ENCODE assay signal across 20 cellular contexts in the genomic region with DNA sequence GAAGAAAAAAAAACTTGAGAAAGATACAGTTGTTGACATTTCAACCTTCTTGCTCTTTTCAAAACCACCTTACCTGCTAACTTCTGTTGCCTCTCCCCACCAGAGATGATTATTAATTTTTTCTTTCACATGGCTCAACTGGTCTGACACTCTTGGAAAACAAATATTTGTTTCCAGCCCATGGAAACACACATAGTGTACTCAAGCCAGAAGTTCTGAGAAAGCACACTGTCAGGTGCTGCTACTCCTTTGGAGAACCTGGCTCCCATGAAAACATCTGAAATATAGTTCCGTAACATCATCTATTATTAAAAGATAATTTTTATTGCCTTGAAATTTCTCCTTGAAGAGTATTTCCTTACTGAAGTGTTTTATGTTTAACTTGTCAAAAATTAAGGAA.
A peak's percentile ranks its signal among the peaks of the same experiment; 100 is the strongest.
DNase-seq lines count a peak whose midpoint lies in the region; ATAC-seq, FAIRE-seq and TF ChIP-seq lines count a peak whose summit lies in the region.
"Had no signal": no experiment of that assay in that cellular context is flagged by ENCODE, and none has a peak within 500 bp of the region (broad histone marks: within the 10 kb centered on the region; RNA-seq: fewer than 3 reads in every experiment).

No MANE protein-coding gene starts in this region.

- H3K27ac ChIP-seq in A549 (0 out of 6 replicates have a peak overlapping the region, but pooled peaks of 1 of the 2 experiments have one; percentile 4), VCaP (peak overlapping the region; percentile 35)
- H3K27ac ChIP-seq in CD4-positive, alpha-beta T cell (ENCODE audit: low read depth, low read length): no peak overlapping the region

- TF ChIP-seq POLR2A in A549 (IDR thresholded peaks at IDR 0.05; ENCODE audit: low read length): no peak

- no peaks in the 10 kb centered on the region for H3K36me3 Mint-ChIP-seq in memory B cell
- no peaks in the 10 kb centered on the region for H3K36me3 Mint-ChIP-seq in CD4-positive, alpha-beta T cell (ENCODE audit: low read depth)
- H3K36me3 Mint-ChIP-seq: CD14-positive monocyte had no signal

- WGBS in A549 (ENCODE audit: missing lambda C conversion rate): 85% methylated on average over 1 of the region's 1 CpG

- H3K4me3 Mint-ChIP-seq in memory B cell: no peak overlapping the region
- no peak overlapping the region for H3K4me3 Mint-ChIP-seq in CD4-positive, alpha-beta T cell
- H3K4me3 Mint-ChIP-seq: CD14-positive monocyte had no signal

- ATAC-seq in A549 (no peak), memory B cell (ENCODE audit: low read depth) (no peak)
- ATAC-seq in CD4-positive, alpha-beta T cell (ENCODE audit: poor library complexity): no peak

- H3K27ac Mint-ChIP-seq in memory B cell: peak overlapping the region; percentile 66
- H3K27ac Mint-ChIP-seq in CD4-positive, alpha-beta T cell: no peak overlapping the region
- H3K27ac Mint-ChIP-seq: CD14-positive monocyte had no signal

- peaks cover 7% of the 10 kb centered on the region for H3K4me1 Mint-ChIP-seq in memory B cell
- H3K4me1 Mint-ChIP-seq in CD4-positive, alpha-beta T cell (ENCODE audit: low read depth): peaks cover 6% of the 10 kb centered on the region

- CTCF ChIA-PET in A549 (lab: Yijun Ruan, JAX): interaction anchor here (0.6 kb wide), 1 partner anchor 119 kb away, joined by 3 read pairs; no protein-coding TSS in a partner anchor
- CTCF ChIA-PET in HEK293T (lab: Yijun Ruan, JAX): no interaction called here
- CTCF ChIA-PET in CD4-positive, alpha-beta T cell (lab: Charles Lee): no interaction called here

- TF ChIP-seq RAD21 in A549 (conservative IDR thresholded peaks at IDR 0.05 in 1 of 2, IDR thresholded peaks at IDR 0.05 in 1 of 2): no peak

- no peaks in the 10 kb centered on the region for H3K9me3 ChIP-seq in A549
- H3K9me3 ChIP-seq in CD4-positive, alpha-beta T cell (ENCODE audit: control insufficient read depth, low read length): no peaks in the 10 kb centered on the region
- H3K9me3 ChIP-seq: BE2C, HAP-1, SK-N-SH had no signal

- intact Hi-C loops in CD4-positive, alpha-beta T cell (cut with DNase I, micrococcal nuclease): no loop called here

- 0 out of 3 replicates have a peak overlapping the region, but pooled peaks have one; percentile 4 for H3K4me2 ChIP-seq in A549
- H3K4me2 ChIP-seq: SK-N-SH had no signal

- TF ChIP-seq EP300 in A549 (IDR thresholded peaks at IDR 0.05): no peak

- POLR2A ChIA-PET in A549 (lab: Yijun Ruan, JAX): no interaction called here
- POLR2A ChIA-PET in HEK293T (lab: Yijun Ruan, JAX): no interaction called here
- POLR2A ChIA-PET in CD4-positive, alpha-beta T cell (lab: Charles Lee): no interaction called here

- peak; percentile 36 for FAIRE-seq in A549 (lab: Jason Lieb, UNC)

- H3K27me3 Mint-ChIP-seq in memory B cell: no peaks in the 10 kb centered on the region
- H3K27me3 Mint-ChIP-seq in CD4-positive, alpha-beta T cell: no peaks in the 10 kb centered on the region

- H3K9me3 Mint-ChIP-seq in memory B cell: no peaks in the 10 kb centered on the region
- no peaks in the 10 kb centered on the region for H3K9me3 Mint-ChIP-seq in CD4-positive, alpha-beta T cell
- H3K9me3 Mint-ChIP-seq: CD14-positive monocyte had no signal

- H3K4me3 ChIP-seq in A549: no peak overlapping the region
- H3K4me3 ChIP-seq: HAP-1 had no signal

- H3K27me3 ChIP-seq in CD4-positive, alpha-beta T cell (ENCODE audit: control insufficient read depth, insufficient read depth, low read length): no peaks in the 10 kb centered on the region
- H3K27me3 ChIP-seq: BE2C had no signal

- DNase-seq in A549 (ENCODE audit: low read depth in 1 of 2, low spot score in 1 of 2) (no peak), DMS53 (lab: John Stamatoyannopoulos, UW) (peak; percentile 87), memory B cell (ENCODE audit: low spot score in 2 of 2) (no peak), HEK293T (ENCODE audit: extremely low spot score) (no peak)
- no peak for DNase-seq in CD4-positive, alpha-beta T cell
- DNase-seq in activated T-cell treated with anti-CD3 and anti-CD28 coated beads, Interleukin-2, amount 50 U/mL, for 1 hour: no peak
- DNase-seq: BE2C, DMS153, GOT3, IMR-90, KG1, MM.1S, NCI-H2029, NCI-H446, NCI-H526 treated with DMSO at 0.1 percent for 48 hours, SK-N-SH, SW 1271 had no signal

- TF ChIP-seq CTCF in A549 (IDR thresholded peaks at IDR 0.05) (no peak), VCaP (conservative IDR thresholded peaks at IDR 0.05) (no peak)
- TF ChIP-seq CTCF in CD4-positive, alpha-beta T cell (IDR thresholded peaks at IDR 0.05): no peak

- H3K4me1 ChIP-seq in A549: peaks cover 60% of the 10 kb centered on the region
- H3K4me1 ChIP-seq: BE2C, HAP-1 had no signal

TF ChIP-seq in A549, 52 proteins besides CTCF, POLR2A, EP300 and RAD21 (continues in another document):
- TF ChIP-seq SREBF2 (IDR thresholded peaks at IDR 0.05): no peak
- no peak for TF ChIP-seq HOXB5 (CRISPR knock-in tag; IDR thresholded peaks at IDR 0.05)
- no peak for TF ChIP-seq HOXA7 (CRISPR knock-in tag; IDR thresholded peaks at IDR 0.05)
- TF ChIP-seq, protein P1, sequence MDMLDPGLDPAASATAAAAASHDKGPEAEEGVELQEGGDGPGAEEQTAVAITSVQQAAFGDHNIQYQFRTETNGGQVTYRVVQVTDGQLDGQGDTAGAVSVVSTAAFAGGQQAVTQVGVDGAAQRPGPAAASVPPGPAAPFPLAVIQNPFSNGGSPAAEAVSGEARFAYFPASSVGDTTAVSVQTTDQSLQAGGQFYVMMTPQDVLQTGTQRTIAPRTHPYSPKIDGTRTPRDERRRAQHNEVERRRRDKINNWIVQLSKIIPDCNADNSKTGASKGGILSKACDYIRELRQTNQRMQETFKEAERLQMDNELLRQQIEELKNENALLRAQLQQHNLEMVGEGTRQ (IDR thresholded peaks at IDR 0.05): no peak
- TF ChIP-seq ZFP36 (IDR thresholded peaks at IDR 0.05; ENCODE audit: borderline replicate concordance, partially characterized antibody): no peak
- TF ChIP-seq SMC3 (IDR thresholded peaks at IDR 0.05): no peak
- TF ChIP-seq ZNF302 (CRISPR knock-in tag; IDR thresholded peaks at IDR 0.05): no peak
- no peak for TF ChIP-seq FOXS1 (CRISPR knock-in tag; IDR thresholded peaks at IDR 0.05)

TF ChIP-seq in HEK293T, 16 proteins besides CTCF, POLR2A, EP300 and RAD21:
- TF ChIP-seq NFRKB (IDR thresholded peaks at IDR 0.05) (no peak), ELF4 (IDR thresholded peaks at IDR 0.05) (no peak), TARDBP (IDR thresholded peaks at IDR 0.05) (no peak), CTBP1 (IDR thresholded peaks at IDR 0.05; ENCODE audit: borderline replicate concordance) (no peak), BHLHE40 (IDR thresholded peaks at IDR 0.05; ENCODE audit: borderline replicate concordance) (no peak), L3MBTL2 (conservative IDR thresholded peaks at IDR 0.05) (no peak), SP1 (IDR thresholded peaks at IDR 0.05) (no peak), FOXM1 (IDR thresholded peaks at IDR 0.05; ENCODE audit: borderline replicate concordance) (no peak), ZNF384 (IDR thresholded peaks at IDR 0.05) (no peak), LEF1 (IDR thresholded peaks at IDR 0.05; ENCODE audit: borderline replicate concordance) (no peak), HDGF (IDR thresholded peaks at IDR 0.05; ENCODE audit: borderline replicate concordance) (no peak), SUZ12 (IDR thresholded peaks at IDR 0.05) (no peak), FOXK2 (IDR thresholded peaks at IDR 0.05) (no peak), ARNT (IDR thresholded peaks at IDR 0.05) (no peak), FOXA1 (IDR thresholded peaks at IDR 0.05) (no peak)
- TF ChIP-seq, protein P2, sequence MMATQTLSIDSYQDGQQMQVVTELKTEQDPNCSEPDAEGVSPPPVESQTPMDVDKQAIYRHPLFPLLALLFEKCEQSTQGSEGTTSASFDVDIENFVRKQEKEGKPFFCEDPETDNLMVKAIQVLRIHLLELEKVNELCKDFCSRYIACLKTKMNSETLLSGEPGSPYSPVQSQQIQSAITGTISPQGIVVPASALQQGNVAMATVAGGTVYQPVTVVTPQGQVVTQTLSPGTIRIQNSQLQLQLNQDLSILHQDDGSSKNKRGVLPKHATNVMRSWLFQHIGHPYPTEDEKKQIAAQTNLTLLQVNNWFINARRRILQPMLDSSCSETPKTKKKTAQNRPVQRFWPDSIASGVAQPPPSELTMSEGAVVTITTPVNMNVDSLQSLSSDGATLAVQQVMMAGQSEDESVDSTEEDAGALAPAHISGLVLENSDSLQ (IDR thresholded peaks at IDR 0.05): no peak
TF ChIP-seq in HEK293T: peak in this region for 0.
